1 cellular context compared by ENCODE assay signal in the genomic region with DNA sequence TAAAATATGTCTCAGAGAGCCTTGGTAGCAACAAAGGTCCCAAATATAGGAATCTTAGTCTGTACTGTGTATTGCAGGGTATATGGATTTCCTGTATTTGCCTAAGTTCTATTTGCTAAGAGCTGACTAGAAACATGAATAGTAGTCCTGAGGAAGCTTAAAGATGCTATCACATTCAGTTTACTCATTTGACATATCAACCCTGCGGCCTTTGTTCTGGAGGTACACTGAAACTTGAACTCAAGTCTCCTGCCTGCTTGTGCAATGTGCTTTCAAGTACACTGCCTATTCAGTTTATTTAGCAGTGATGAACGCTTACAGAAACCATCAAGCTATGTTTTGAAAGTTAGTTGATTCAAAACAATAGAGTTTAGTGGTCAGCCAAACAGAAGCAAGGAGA.
TF ChIP-seq lines count a peak whose summit lies in the region.

No MANE protein-coding gene starts in this region.

TF ChIP-seq in HepG2, 621 proteins besides CTCF, POLR2A, EP300 and RAD21 (continues in another document):
- TF ChIP-seq KLF16 (CRISPR knock-in tag; IDR thresholded peaks at IDR 0.05), result peak in 1 of 2 experiments; percentile 45; a peak in 1 of 4 replicates
- TF ChIP-seq RERE (CRISPR knock-in tag; IDR thresholded peaks at IDR 0.05; ENCODE audit: low read depth), result peak; percentile 80; the same call in 1 of the 2 replicates
- TF ChIP-seq, protein P1, sequence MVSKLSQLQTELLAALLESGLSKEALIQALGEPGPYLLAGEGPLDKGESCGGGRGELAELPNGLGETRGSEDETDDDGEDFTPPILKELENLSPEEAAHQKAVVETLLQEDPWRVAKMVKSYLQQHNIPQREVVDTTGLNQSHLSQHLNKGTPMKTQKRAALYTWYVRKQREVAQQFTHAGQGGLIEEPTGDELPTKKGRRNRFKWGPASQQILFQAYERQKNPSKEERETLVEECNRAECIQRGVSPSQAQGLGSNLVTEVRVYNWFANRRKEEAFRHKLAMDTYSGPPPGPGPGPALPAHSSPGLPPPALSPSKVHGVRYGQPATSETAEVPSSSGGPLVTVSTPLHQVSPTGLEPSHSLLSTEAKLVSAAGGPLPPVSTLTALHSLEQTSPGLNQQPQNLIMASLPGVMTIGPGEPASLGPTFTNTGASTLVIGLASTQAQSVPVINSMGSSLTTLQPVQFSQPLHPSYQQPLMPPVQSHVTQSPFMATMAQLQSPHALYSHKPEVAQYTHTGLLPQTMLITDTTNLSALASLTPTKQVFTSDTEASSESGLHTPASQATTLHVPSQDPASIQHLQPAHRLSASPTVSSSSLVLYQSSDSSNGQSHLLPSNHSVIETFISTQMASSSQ (IDR thresholded peaks at IDR 0.05; ENCODE audit: low read depth), result peak; percentile 50; the same call in 1 of the 2 replicates
- TF ChIP-seq, protein P1 (CRISPR knock-in tag; IDR thresholded peaks at IDR 0.05; ENCODE audit: borderline replicate concordance), result peak; percentile 80; the same call in 1 of the 2 replicates
- TF ChIP-seq ISL2 (CRISPR knock-in tag; IDR thresholded peaks at IDR 0.05), result peak; percentile 95
- TF ChIP-seq NFIB (CRISPR knock-in tag; IDR thresholded peaks at IDR 0.05; ENCODE audit: borderline replicate concordance), result no peak
- TF ChIP-seq, protein P2, sequence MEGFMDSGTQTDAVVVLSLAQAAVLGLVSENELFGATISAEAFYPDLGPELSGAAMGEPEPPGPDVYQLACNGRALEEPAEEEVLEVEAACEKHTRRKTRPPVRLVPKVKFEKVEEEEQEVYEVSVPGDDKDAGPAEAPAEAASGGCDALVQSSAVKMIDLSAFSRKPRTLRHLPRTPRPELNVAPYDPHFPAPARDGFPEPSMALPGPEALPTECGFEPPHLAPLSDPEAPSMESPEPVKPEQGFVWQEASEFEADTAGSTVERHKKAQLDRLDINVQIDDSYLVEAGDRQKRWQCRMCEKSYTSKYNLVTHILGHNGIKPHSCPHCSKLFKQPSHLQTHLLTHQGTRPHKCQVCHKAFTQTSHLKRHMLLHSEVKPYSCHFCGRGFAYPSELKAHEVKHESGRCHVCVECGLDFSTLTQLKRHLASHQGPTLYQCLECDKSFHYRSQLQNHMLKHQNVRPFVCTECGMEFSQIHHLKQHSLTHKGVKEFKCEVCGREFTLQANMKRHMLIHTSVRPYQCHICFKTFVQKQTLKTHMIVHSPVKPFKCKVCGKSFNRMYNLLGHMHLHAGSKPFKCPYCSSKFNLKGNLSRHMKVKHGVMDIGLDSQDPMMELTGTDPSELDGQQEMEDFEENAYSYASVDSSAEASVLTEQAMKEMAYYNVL (CRISPR knock-in tag; IDR thresholded peaks at IDR 0.05; ENCODE audit: borderline replicate concordance), result peak; percentile 78
- TF ChIP-seq GFI1 (CRISPR knock-in tag; IDR thresholded peaks at IDR 0.05; ENCODE audit: borderline replicate concordance), result peak; percentile 72; the same call in 1 of the 2 replicates
- TF ChIP-seq, protein P3, sequence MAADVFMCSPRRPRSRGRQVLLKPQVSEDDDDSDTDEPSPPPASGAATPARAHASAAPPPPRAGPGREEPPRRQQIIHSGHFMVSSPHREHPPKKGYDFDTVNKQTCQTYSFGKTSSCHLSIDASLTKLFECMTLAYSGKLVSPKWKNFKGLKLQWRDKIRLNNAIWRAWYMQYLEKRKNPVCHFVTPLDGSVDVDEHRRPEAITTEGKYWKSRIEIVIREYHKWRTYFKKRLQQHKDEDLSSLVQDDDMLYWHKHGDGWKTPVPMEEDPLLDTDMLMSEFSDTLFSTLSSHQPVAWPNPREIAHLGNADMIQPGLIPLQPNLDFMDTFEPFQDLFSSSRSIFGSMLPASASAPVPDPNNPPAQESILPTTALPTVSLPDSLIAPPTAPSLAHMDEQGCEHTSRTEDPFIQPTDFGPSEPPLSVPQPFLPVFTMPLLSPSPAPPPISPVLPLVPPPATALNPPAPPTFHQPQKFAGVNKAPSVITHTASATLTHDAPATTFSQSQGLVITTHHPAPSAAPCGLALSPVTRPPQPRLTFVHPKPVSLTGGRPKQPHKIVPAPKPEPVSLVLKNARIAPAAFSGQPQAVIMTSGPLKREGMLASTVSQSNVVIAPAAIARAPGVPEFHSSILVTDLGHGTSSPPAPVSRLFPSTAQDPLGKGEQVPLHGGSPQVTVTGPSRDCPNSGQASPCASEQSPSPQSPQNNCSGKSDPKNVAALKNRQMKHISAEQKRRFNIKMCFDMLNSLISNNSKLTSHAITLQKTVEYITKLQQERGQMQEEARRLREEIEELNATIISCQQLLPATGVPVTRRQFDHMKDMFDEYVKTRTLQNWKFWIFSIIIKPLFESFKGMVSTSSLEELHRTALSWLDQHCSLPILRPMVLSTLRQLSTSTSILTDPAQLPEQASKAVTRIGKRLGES (CRISPR knock-in tag; IDR thresholded peaks at IDR 0.05; ENCODE audit: borderline replicate concordance), result no peak
- TF ChIP-seq HNF4A (CRISPR knock-in tag; IDR thresholded peaks at IDR 0.05), result peak; percentile 92
- TF ChIP-seq ZFP90 (CRISPR knock-in tag; IDR thresholded peaks at IDR 0.05; ENCODE audit: borderline replicate concordance), result no peak
- no peak for TF ChIP-seq ZC3H13 (CRISPR knock-in tag; IDR thresholded peaks at IDR 0.05)
- no peak for TF ChIP-seq ZNF343 (CRISPR knock-in tag; IDR thresholded peaks at IDR 0.05)
- no peak for TF ChIP-seq SP140L (CRISPR knock-in tag; IDR thresholded peaks at IDR 0.05; ENCODE audit: borderline replicate concordance)
- TF ChIP-seq CBFB (CRISPR knock-in tag; IDR thresholded peaks at IDR 0.05), result peak; percentile 51; the same call in 1 of the 2 replicates
- TF ChIP-seq ZBTB46 (CRISPR knock-in tag; IDR thresholded peaks at IDR 0.05; ENCODE audit: borderline replicate concordance), result no peak
- no peak for TF ChIP-seq SPEN (CRISPR knock-in tag; IDR thresholded peaks at IDR 0.05; ENCODE audit: low read depth)
- TF ChIP-seq ZNF274 (CRISPR knock-in tag; IDR thresholded peaks at IDR 0.05), result no peak
- TF ChIP-seq MBD4 (IDR thresholded peaks at IDR 0.05; ENCODE audit: borderline replicate concordance, low read length), result no peak
- no peak for TF ChIP-seq ZNF30 (CRISPR knock-in tag; IDR thresholded peaks at IDR 0.05)
- TF ChIP-seq KDM6A (CRISPR knock-in tag; IDR thresholded peaks at IDR 0.05; ENCODE audit: low read depth), result 0 out of 2 replicates have a peak, but pooled peaks have one; percentile 40
- no peak for TF ChIP-seq ZNF720 (CRISPR knock-in tag; IDR thresholded peaks at IDR 0.05)
- TF ChIP-seq IRF2 (CRISPR knock-in tag; IDR thresholded peaks at IDR 0.05), result peak; percentile 79
- TF ChIP-seq MIER2 (CRISPR knock-in tag; IDR thresholded peaks at IDR 0.05), result peak; percentile 59; the same call in 1 of the 2 replicates
- peak; percentile 86 for TF ChIP-seq PAXIP1 (CRISPR knock-in tag; conservative IDR thresholded peaks at IDR 0.05)
- no peak for TF ChIP-seq TGIF2 (CRISPR knock-in tag; IDR thresholded peaks at IDR 0.05)
- peak; percentile 96 for TF ChIP-seq GATAD2A (CRISPR knock-in tag; IDR thresholded peaks at IDR 0.05)
- TF ChIP-seq, protein P4, sequence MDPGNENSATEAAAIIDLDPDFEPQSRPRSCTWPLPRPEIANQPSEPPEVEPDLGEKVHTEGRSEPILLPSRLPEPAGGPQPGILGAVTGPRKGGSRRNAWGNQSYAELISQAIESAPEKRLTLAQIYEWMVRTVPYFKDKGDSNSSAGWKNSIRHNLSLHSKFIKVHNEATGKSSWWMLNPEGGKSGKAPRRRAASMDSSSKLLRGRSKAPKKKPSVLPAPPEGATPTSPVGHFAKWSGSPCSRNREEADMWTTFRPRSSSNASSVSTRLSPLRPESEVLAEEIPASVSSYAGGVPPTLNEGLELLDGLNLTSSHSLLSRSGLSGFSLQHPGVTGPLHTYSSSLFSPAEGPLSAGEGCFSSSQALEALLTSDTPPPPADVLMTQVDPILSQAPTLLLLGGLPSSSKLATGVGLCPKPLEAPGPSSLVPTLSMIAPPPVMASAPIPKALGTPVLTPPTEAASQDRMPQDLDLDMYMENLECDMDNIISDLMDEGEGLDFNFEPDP (CRISPR knock-in tag; conservative IDR thresholded peaks at IDR 0.05), result no peak
- peak; percentile 81; the same call in 1 of the 2 replicates for TF ChIP-seq FOXJ3 (CRISPR knock-in tag; IDR thresholded peaks at IDR 0.05; ENCODE audit: borderline replicate concordance)
- TF ChIP-seq ONECUT2 (CRISPR knock-in tag; IDR thresholded peaks at IDR 0.05), result 0 out of 2 replicates have a peak, but pooled peaks have one; percentile 19
- no peak for TF ChIP-seq FOXK2 (IDR thresholded peaks at IDR 0.05)
- TF ChIP-seq RBM22 (optimal IDR thresholded peaks at IDR 0.05; ENCODE audit: low read length), result no peak
- peak; percentile 87; the same call in 1 of the 2 replicates for TF ChIP-seq ZKSCAN8 (CRISPR knock-in tag; IDR thresholded peaks at IDR 0.05; ENCODE audit: borderline replicate concordance)
- TF ChIP-seq ZNF780A (CRISPR knock-in tag; IDR thresholded peaks at IDR 0.05), result no peak
- peak; percentile 71 for TF ChIP-seq TEAD3 (CRISPR knock-in tag; optimal IDR thresholded peaks at IDR 0.05; ENCODE audit: borderline replicate concordance)
- TF ChIP-seq ZNF619 (CRISPR knock-in tag; IDR thresholded peaks at IDR 0.05), result no peak
